In the genomic region with DNA sequence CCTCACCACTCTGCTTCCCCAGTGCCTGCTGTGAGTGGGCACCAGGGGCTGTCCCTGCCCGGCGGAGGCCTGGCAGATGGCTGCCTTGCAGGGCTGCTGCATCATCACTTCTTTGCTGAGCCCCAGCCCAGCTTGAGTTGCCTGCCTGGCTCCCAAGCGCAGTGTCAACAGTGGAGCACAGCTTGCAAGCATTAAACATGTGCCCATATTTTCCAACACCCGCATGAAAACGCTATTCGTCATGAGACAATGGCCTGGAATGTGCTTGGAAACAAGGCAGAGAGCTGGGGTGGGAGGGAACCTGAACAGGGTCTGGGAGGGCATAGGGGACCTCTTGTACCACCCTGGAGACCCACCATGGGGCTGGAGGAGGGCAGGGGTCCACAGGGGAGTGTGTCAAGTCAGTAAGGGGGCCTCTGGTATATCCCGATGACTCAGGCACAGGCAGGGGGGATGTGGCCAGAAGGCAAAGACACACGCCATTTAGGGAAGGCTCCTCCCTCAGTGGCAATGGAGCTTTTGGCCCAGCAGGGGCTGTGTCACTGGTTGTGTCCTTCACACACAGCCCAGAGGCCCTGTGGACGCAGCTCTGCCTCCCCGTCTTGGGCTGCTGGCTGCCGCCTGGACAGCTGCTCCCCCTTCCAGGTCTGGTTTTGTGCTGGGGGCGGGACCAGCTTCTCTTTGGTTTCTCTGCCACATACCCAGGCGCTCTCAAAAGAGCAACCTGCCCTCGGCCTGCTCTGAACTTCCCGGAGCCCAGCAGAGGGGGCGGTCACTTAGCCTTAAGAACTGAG, we compare ENCODE assay signal across 1 cellular context.
A peak's percentile ranks its signal among the peaks of the same experiment; 100 is the strongest.
TF ChIP-seq lines count a peak whose summit lies in the region.

No MANE protein-coding gene starts in this region.

TF ChIP-seq in HepG2, 621 proteins besides CTCF, POLR2A, EP300 and RAD21 (continued from another document and continues in another):
- TF ChIP-seq, protein P1, sequence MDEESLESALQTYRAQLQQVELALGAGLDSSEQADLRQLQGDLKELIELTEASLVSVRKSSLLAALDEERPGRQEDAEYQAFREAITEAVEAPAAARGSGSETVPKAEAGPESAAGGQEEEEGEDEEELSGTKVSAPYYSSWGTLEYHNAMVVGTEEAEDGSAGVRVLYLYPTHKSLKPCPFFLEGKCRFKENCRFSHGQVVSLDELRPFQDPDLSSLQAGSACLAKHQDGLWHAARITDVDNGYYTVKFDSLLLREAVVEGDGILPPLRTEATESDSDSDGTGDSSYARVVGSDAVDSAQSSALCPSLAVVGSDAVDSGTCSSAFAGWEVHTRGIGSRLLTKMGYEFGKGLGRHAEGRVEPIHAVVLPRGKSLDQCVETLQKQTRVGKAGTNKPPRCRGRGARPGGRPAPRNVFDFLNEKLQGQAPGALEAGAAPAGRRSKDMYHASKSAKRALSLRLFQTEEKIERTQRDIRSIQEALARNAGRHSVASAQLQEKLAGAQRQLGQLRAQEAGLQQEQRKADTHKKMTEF (CRISPR knock-in tag; IDR thresholded peaks at IDR 0.05) = no peak
- TF ChIP-seq, protein P2, sequence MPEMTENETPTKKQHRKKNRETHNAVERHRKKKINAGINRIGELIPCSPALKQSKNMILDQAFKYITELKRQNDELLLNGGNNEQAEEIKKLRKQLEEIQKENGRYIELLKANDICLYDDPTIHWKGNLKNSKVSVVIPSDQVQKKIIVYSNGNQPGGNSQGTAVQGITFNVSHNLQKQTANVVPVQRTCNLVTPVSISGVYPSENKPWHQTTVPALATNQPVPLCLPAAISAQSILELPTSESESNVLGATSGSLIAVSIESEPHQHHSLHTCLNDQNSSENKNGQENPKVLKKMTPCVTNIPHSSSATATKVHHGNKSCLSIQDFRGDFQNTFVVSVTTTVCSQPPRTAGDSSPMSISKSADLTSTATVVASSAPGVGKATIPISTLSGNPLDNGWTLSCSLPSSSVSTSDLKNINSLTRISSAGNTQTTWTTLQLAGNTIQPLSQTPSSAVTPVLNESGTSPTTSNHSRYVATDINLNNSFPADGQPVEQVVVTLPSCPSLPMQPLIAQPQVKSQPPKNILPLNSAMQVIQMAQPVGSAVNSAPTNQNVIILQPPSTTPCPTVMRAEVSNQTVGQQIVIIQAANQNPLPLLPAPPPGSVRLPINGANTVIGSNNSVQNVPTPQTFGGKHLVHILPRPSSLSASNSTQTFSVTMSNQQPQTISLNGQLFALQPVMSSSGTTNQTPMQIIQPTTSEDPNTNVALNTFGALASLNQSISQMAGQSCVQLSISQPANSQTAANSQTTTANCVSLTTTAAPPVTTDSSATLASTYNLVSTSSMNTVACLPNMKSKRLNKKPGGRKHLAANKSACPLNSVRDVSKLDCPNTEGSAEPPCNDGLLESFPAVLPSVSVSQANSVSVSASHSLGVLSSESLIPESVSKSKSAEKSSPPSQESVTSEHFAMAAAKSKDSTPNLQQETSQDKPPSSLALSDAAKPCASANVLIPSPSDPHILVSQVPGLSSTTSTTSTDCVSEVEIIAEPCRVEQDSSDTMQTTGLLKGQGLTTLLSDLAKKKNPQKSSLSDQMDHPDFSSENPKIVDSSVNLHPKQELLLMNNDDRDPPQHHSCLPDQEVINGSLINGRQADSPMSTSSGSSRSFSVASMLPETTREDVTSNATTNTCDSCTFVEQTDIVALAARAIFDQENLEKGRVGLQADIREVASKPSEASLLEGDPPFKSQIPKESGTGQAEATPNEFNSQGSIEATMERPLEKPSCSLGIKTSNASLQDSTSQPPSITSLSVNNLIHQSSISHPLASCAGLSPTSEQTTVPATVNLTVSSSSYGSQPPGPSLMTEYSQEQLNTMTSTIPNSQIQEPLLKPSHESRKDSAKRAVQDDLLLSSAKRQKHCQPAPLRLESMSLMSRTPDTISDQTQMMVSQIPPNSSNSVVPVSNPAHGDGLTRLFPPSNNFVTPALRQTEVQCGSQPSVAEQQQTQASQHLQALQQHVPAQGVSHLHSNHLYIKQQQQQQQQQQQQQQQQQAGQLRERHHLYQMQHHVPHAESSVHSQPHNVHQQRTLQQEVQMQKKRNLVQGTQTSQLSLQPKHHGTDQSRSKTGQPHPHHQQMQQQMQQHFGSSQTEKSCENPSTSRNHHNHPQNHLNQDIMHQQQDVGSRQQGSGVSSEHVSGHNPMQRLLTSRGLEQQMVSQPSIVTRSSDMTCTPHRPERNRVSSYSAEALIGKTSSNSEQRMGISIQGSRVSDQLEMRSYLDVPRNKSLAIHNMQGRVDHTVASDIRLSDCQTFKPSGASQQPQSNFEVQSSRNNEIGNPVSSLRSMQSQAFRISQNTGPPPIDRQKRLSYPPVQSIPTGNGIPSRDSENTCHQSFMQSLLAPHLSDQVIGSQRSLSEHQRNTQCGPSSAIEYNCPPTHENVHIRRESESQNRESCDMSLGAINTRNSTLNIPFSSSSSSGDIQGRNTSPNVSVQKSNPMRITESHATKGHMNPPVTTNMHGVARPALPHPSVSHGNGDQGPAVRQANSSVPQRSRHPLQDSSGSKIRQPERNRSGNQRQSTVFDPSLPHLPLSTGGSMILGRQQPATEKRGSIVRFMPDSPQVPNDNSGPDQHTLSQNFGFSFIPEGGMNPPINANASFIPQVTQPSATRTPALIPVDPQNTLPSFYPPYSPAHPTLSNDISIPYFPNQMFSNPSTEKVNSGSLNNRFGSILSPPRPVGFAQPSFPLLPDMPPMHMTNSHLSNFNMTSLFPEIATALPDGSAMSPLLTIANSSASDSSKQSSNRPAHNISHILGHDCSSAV (CRISPR knock-in tag; IDR thresholded peaks at IDR 0.05; ENCODE audit: borderline replicate concordance) = no peak
- TF ChIP-seq ZNF558 (CRISPR knock-in tag; IDR thresholded peaks at IDR 0.05; ENCODE audit: borderline replicate concordance) (no peak), NR2F6 (IDR thresholded peaks at IDR 0.05) (no peak), NR2F6 (CRISPR knock-in tag; IDR thresholded peaks at IDR 0.05) (no peak), TEAD3 (CRISPR knock-in tag; optimal IDR thresholded peaks at IDR 0.05; ENCODE audit: borderline replicate concordance) (peak; percentile 67), ZNF329 (CRISPR knock-in tag; IDR thresholded peaks at IDR 0.05; ENCODE audit: low read depth) (no peak), SRSF1 (optimal IDR thresholded peaks at IDR 0.05; ENCODE audit: low read depth, low read length) (peak; percentile 78), NCOA2 (CRISPR knock-in tag; IDR thresholded peaks at IDR 0.05) (0 out of 2 replicates have a peak, but pooled peaks have one; percentile 17), ZBTB42 (CRISPR knock-in tag; IDR thresholded peaks at IDR 0.05) (no peak), EZH2 (conservative IDR thresholded peaks at IDR 0.05; ENCODE audit: low read depth, low read length) (no peak), HNRNPUL1 (IDR thresholded peaks at IDR 0.05; ENCODE audit: low read depth, low read length) (no peak), ZNF652 (CRISPR knock-in tag; IDR thresholded peaks at IDR 0.05; ENCODE audit: borderline replicate concordance, low read depth) (no peak), SNRNP70 (IDR thresholded peaks at IDR 0.05; ENCODE audit: low read depth, low read length) (no peak), HOXA9 (CRISPR knock-in tag; IDR thresholded peaks at IDR 0.05; ENCODE audit: borderline replicate concordance) (no peak), NR2C2 (CRISPR knock-in tag; IDR thresholded peaks at IDR 0.05; ENCODE audit: borderline replicate concordance) (no peak)
- TF ChIP-seq, protein P3, sequence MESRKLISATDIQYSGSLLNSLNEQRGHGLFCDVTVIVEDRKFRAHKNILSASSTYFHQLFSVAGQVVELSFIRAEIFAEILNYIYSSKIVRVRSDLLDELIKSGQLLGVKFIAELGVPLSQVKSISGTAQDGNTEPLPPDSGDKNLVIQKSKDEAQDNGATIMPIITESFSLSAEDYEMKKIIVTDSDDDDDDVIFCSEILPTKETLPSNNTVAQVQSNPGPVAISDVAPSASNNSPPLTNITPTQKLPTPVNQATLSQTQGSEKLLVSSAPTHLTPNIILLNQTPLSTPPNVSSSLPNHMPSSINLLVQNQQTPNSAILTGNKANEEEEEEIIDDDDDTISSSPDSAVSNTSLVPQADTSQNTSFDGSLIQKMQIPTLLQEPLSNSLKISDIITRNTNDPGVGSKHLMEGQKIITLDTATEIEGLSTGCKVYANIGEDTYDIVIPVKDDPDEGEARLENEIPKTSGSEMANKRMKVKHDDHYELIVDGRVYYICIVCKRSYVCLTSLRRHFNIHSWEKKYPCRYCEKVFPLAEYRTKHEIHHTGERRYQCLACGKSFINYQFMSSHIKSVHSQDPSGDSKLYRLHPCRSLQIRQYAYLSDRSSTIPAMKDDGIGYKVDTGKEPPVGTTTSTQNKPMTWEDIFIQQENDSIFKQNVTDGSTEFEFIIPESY (CRISPR knock-in tag; IDR thresholded peaks at IDR 0.05) = peak; percentile 70
- TF ChIP-seq, protein P4, sequence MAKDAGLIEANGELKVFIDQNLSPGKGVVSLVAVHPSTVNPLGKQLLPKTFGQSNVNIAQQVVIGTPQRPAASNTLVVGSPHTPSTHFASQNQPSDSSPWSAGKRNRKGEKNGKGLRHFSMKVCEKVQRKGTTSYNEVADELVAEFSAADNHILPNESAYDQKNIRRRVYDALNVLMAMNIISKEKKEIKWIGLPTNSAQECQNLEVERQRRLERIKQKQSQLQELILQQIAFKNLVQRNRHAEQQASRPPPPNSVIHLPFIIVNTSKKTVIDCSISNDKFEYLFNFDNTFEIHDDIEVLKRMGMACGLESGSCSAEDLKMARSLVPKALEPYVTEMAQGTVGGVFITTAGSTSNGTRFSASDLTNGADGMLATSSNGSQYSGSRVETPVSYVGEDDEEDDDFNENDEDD (CRISPR knock-in tag; IDR thresholded peaks at IDR 0.05; ENCODE audit: borderline replicate concordance) = no peak
- TF ChIP-seq, protein P5, sequence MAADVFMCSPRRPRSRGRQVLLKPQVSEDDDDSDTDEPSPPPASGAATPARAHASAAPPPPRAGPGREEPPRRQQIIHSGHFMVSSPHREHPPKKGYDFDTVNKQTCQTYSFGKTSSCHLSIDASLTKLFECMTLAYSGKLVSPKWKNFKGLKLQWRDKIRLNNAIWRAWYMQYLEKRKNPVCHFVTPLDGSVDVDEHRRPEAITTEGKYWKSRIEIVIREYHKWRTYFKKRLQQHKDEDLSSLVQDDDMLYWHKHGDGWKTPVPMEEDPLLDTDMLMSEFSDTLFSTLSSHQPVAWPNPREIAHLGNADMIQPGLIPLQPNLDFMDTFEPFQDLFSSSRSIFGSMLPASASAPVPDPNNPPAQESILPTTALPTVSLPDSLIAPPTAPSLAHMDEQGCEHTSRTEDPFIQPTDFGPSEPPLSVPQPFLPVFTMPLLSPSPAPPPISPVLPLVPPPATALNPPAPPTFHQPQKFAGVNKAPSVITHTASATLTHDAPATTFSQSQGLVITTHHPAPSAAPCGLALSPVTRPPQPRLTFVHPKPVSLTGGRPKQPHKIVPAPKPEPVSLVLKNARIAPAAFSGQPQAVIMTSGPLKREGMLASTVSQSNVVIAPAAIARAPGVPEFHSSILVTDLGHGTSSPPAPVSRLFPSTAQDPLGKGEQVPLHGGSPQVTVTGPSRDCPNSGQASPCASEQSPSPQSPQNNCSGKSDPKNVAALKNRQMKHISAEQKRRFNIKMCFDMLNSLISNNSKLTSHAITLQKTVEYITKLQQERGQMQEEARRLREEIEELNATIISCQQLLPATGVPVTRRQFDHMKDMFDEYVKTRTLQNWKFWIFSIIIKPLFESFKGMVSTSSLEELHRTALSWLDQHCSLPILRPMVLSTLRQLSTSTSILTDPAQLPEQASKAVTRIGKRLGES (CRISPR knock-in tag; IDR thresholded peaks at IDR 0.05; ENCODE audit: borderline replicate concordance) = no peak
- TF ChIP-seq, protein P6, sequence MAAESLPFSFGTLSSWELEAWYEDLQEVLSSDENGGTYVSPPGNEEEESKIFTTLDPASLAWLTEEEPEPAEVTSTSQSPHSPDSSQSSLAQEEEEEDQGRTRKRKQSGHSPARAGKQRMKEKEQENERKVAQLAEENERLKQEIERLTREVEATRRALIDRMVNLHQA (CRISPR knock-in tag; IDR thresholded peaks at IDR 0.05) = no peak
- TF ChIP-seq, protein P7, sequence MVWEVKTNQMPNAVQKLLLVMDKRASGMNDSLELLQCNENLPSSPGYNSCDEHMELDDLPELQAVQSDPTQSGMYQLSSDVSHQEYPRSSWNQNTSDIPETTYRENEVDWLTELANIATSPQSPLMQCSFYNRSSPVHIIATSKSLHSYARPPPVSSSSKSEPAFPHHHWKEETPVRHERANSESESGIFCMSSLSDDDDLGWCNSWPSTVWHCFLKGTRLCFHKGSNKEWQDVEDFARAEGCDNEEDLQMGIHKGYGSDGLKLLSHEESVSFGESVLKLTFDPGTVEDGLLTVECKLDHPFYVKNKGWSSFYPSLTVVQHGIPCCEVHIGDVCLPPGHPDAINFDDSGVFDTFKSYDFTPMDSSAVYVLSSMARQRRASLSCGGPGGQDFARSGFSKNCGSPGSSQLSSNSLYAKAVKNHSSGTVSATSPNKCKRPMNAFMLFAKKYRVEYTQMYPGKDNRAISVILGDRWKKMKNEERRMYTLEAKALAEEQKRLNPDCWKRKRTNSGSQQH (CRISPR knock-in tag; IDR thresholded peaks at IDR 0.05; ENCODE audit: low read depth) = no peak
- TF ChIP-seq, protein P8, sequence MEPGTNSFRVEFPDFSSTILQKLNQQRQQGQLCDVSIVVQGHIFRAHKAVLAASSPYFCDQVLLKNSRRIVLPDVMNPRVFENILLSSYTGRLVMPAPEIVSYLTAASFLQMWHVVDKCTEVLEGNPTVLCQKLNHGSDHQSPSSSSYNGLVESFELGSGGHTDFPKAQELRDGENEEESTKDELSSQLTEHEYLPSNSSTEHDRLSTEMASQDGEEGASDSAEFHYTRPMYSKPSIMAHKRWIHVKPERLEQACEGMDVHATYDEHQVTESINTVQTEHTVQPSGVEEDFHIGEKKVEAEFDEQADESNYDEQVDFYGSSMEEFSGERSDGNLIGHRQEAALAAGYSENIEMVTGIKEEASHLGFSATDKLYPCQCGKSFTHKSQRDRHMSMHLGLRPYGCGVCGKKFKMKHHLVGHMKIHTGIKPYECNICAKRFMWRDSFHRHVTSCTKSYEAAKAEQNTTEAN (CRISPR knock-in tag; conservative IDR thresholded peaks at IDR 0.05) = no peak
- TF ChIP-seq, protein P9, sequence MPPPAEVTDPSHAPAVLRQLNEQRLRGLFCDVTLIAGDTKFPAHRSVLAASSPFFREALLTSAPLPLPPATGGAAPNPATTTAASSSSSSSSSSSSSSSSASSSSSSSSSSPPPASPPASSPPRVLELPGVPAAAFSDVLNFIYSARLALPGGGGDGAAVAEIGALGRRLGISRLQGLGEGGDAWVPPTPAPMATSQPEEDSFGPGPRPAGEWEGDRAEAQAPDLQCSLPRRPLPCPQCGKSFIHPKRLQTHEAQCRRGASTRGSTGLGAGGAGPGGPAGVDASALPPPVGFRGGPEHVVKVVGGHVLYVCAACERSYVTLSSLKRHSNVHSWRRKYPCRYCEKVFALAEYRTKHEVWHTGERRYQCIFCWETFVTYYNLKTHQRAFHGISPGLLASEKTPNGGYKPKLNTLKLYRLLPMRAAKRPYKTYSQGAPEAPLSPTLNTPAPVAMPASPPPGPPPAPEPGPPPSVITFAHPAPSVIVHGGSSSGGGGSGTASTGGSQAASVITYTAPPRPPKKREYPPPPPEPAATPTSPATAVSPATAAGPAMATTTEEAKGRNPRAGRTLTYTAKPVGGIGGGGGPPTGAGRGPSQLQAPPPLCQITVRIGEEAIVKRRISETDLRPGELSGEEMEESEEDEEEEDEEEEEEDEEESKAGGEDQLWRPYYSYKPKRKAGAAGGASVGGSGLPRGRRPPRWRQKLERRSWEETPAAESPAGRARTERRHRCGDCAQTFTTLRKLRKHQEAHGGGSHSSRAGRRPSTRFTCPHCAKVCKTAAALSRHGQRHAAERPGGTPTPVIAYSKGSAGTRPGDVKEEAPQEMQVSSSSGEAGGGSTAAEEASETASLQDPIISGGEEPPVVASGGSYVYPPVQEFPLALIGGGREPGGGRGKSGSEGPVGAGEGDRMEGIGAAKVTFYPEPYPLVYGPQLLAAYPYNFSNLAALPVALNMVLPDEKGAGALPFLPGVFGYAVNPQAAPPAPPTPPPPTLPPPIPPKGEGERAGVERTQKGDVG (CRISPR knock-in tag; IDR thresholded peaks at IDR 0.05; ENCODE audit: borderline replicate concordance) = peak; percentile 5; the same call in 1 of the 2 replicates
- TF ChIP-seq, protein P10, sequence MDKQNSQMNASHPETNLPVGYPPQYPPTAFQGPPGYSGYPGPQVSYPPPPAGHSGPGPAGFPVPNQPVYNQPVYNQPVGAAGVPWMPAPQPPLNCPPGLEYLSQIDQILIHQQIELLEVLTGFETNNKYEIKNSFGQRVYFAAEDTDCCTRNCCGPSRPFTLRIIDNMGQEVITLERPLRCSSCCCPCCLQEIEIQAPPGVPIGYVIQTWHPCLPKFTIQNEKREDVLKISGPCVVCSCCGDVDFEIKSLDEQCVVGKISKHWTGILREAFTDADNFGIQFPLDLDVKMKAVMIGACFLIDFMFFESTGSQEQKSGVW (CRISPR knock-in tag; IDR thresholded peaks at IDR 0.05; ENCODE audit: borderline replicate concordance) = no peak
